Comparison of ENCODE assay signal across 10 cellular contexts in genomic region chr1:89890085-89890754, GRCh38.
DNase-seq lines count a peak whose midpoint lies in the region; ATAC-seq and TF ChIP-seq lines count a peak whose summit lies in the region.
"Had no signal": no experiment of that assay in that cellular context is flagged by ENCODE, and none has a peak within 500 bp of the region (broad histone marks: within the 10 kb centered on the region; RNA-seq: fewer than 3 reads in every experiment).

No MANE protein-coding gene starts in this region.

- ATAC-seq in left colon = peak; percentile 25
- no peak for ATAC-seq in GM21576 (IDR thresholded peaks at IDR 0.05; ENCODE audit: unreplicated experiment)
- ATAC-seq in GM21619 (IDR thresholded peaks at IDR 0.05; ENCODE audit: unreplicated experiment) = no peak

- no peaks in the 10 kb centered on the region for H3K27me3 ChIP-seq in CD8-positive, alpha-beta memory T cell (ENCODE audit: insufficient read depth, low read length, poor library complexity, severe bottlenecking)
- no peaks in the 10 kb centered on the region for H3K27me3 ChIP-seq in spleen (replicated peaks in 1 of 7)

- peaks cover 25 to 40% (median 28%) of the 10 kb centered on the region in 3 donors for H3K4me1 Mint-ChIP-seq in CD8-positive, alpha-beta memory T cell

- intact Hi-C loops in left colon (cut with DNase I, micrococcal nuclease) (no loop called here), spleen (cut with DNase I; ENCODE audit: low total_unique reads) (no loop called here)

- peak overlapping the region in 1 of 8 donors; percentile 24 for H3K27ac Mint-ChIP-seq in CD8-positive, alpha-beta memory T cell

- H3K36me3 ChIP-seq in CD8-positive, alpha-beta memory T cell (ENCODE audit: insufficient read depth, low read length) = no peaks in the 10 kb centered on the region
- H3K36me3 ChIP-seq in spleen = peaks cover 0 to 6% (median 0%) of the 10 kb centered on the region in 6 donors

- no peaks in the 10 kb centered on the region for H3K27me3 Mint-ChIP-seq in CD8-positive, alpha-beta memory T cell

- H3K4me1 ChIP-seq in CD8-positive, alpha-beta memory T cell (ENCODE audit: insufficient read depth, low read length) = no peaks in the 10 kb centered on the region
- H3K4me1 ChIP-seq in spleen = peaks cover 0 to 36% (median 5%) of the 10 kb centered on the region in 6 donors

- no peaks in the 10 kb centered on the region for H3K9me3 Mint-ChIP-seq in CD8-positive, alpha-beta memory T cell

- peaks cover 8 to 28% (median 15%) of the 10 kb centered on the region in 3 donors for H3K36me3 Mint-ChIP-seq in CD8-positive, alpha-beta memory T cell

- no peak overlapping the region for H3K4me3 ChIP-seq in CD8-positive, alpha-beta memory T cell (ENCODE audit: low read length)
- no peak overlapping the region for H3K4me3 ChIP-seq in spleen

- CTCF ChIA-PET in CD8-positive, alpha-beta memory T cell (lab: Charles Lee) = no interaction called here

- POLR2A ChIA-PET in CD8-positive, alpha-beta memory T cell (lab: Charles Lee) = no interaction called here

- no peak for TF ChIP-seq POLR2A in spleen (IDR thresholded peaks at IDR 0.05)

- TF ChIP-seq CTCF in spleen (IDR thresholded peaks at IDR 0.05 in 8 of 11, conservative IDR thresholded peaks at IDR 0.05 in 3 of 11) = no peak

- no peaks in the 10 kb centered on the region for H3K9me3 ChIP-seq in CD8-positive, alpha-beta memory T cell (ENCODE audit: low read length)
- no peaks in the 10 kb centered on the region for H3K9me3 ChIP-seq in spleen

- peak overlapping the region; percentile 30 for H3K27ac ChIP-seq in CD8-positive, alpha-beta memory T cell (ENCODE audit: low read depth, low read length)
- peak overlapping the region in 2 of 8 donors; percentile 22 to 41 for H3K27ac ChIP-seq in spleen

- H3K4me3 Mint-ChIP-seq in CD8-positive, alpha-beta memory T cell = no peak overlapping the region

- WGBS in spleen, 5 donors = 77 to 93% (median 86%) methylated on average over 7 of the region's 7 CpGs

- DNase-seq in CD8-positive, alpha-beta memory T cell = no peak
- DNase-seq in HPDE6-E6E7 (ENCODE audit: extremely low spot score) = peak; percentile 72
- DNase-seq in amniotic epithelial cell (ENCODE audit: low read depth) = peak; percentile 91
- DNase-seq in left colon = no peak
- DNase-seq in spleen = no peak
- no peak for DNase-seq in effector CD4-positive, alpha-beta T cell
- DNase-seq: COR-L47, NCI-H2107 had no signal

Comparison
In these comparisons a context has a peak if more than half of its experiments do, and no peak if none do; other contexts are left out.
1. DNase-seq: peak in HPDE6-E6E7 (single experiment) and amniotic epithelial cell (single experiment); none in CD8-positive, alpha-beta memory T cell (0 of 5), left colon (0 of 2), spleen (single experiment) and effector CD4-positive, alpha-beta T cell (single experiment).